Comparison of ENCODE assay signal across 23 cellular contexts in the genomic region with DNA sequence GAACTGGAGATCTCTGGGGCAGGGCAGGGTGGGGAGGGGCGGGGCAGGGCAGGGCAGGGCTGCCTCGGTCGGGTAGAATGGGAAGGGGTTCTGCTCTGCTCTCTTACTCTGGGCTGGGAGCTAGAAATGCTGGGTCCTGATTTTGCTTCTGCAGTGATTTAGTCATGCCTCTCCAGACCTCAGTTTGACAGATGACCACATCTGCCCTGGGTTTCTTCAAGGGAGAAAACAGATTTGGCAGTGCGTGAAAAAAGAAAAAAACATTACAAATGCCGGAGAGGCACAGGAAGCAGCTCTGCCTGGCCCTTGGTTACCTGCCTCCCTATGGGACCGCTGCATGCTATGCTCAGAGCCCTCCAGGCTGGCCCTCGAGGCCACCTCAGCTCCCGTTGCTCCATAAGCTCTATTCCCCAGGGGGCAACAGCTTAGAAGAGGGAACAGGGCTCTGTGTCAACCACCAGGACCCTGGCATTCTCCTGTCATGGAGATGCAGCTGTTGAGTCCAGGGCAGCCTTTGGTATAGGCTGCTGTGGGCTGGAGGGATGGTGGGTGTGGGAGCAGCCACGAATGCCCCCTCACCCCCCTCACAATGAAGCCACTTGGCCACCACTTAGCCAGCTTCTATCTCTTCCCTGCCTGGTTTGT. TPM values are rescaled to one million over a fixed set of nuclear protein-coding genes. Genes with fewer than 3 reads are reported as not detected.
DNase-seq lines count a peak whose midpoint lies in the region; TF ChIP-seq lines count a peak whose summit lies in the region.
"Had no signal": no experiment of that assay in that cellular context is flagged by ENCODE, and none has a peak within 500 bp of the region (broad histone marks: within the 10 kb centered on the region; RNA-seq: fewer than 3 reads in every experiment).

No MANE protein-coding gene starts in this region.

- CTCF ChIA-PET in Caco-2 (lab: Charles Lee): no interaction called here

- no peaks in the 10 kb centered on the region for H3K27me3 Mint-ChIP-seq in Caco-2 (ENCODE audit: insufficient read depth, unreplicated experiment)
- H3K27me3 Mint-ChIP-seq: stimulated activated naive CD8-positive, alpha-beta T cell treated with anti-CD3 and anti-CD28 coated beads, Interleukin-15, amount 100 ng/mL, for 72 hours had no signal

- H3K4me1 ChIP-seq in Caco-2 (no peaks in the 10 kb centered on the region), left ventricle myocardium inferior (no peaks in the 10 kb centered on the region)
- H3K4me1 ChIP-seq: breast epithelium, foreskin keratinocyte had no signal

- H3K27ac Mint-ChIP-seq in Caco-2 (ENCODE audit: unreplicated experiment): no peak overlapping the region
- H3K27ac Mint-ChIP-seq: activated CD8-positive, alpha-beta T cell treated with anti-CD3 and anti-CD28 coated beads, Interleukin-2, amount 10 ng/mL, durations not matched to agents 7 days and 5 days; activated T-helper 17 cell treated with anti-CD3 and anti-CD28 coated beads, Interleukin-2, amount 50 U/mL, for 72 hours; stimulated activated naive CD8-positive, alpha-beta T cell treated with anti-CD3 and anti-CD28 coated beads, Interleukin-15, amount 100 ng/mL, for 72 hours had no signal

- BruUV-seq in Caco-2 (replicated peaks; lab: Mats Ljungman, UMichigan): TSS peak; percentile 12

- POLR2A ChIA-PET in Caco-2 (lab: Charles Lee): no interaction called here

- DNase-seq in Caco-2 (no peak), NCI-H1092 (lab: John Stamatoyannopoulos, UW) (peak; percentile 54), NCI-H524 (lab: John Stamatoyannopoulos, UW) (peak; percentile 95 to 99), posterior vena cava (ENCODE audit: low spot score) (peak; percentile 49), RPMI8226 (no peak), left ventricle myocardium inferior (no peak)
- DNase-seq in stimulated activated CD4-positive, alpha-beta T cell treated with anti-CD3 and anti-CD28 coated beads, Interleukin-12 subunit alpha, Interleukin-12 subunit beta, amount 100 ng/mL, for 4 hours: no peak
- DNase-seq: activated CD4-positive, alpha-beta T cell treated with anti-CD3 and anti-CD28 coated beads for 4 hours; activated CD8-positive, alpha-beta T cell treated with anti-CD3 and anti-CD28 coated beads, Interleukin-2, amount 10 ng/mL, durations not matched to agents 7 days and 5 days; activated naive CD4-positive, alpha-beta T cell treated with anti-CD3 and anti-CD28 coated beads, Interleukin-2, amount 50 U/mL, for 16 hours; amniotic stem cell; dorsolateral prefrontal cortex; esophagus squamous epithelium; foreskin keratinocyte; heart left ventricle; NCI-H1436; spleen; stimulated activated naive CD8-positive, alpha-beta T cell treated with anti-CD3 and anti-CD28 coated beads, Interleukin-15, amount 100 ng/mL, for 72 hours; T1000 had no signal

- H3K9me3 ChIP-seq in Caco-2 (no peaks in the 10 kb centered on the region), left ventricle myocardium inferior (replicated peaks) (no peaks in the 10 kb centered on the region)
- H3K9me3 ChIP-seq: breast epithelium, esophagus squamous epithelium, heart left ventricle, spleen had no signal

- TF ChIP-seq CTCF in Caco-2 (IDR thresholded peaks at IDR 0.05; ENCODE audit: insufficient read depth in 1 of 2, low read depth in 1 of 2, low read length in 1 of 2, severe bottlenecking in 1 of 2, unreplicated experiment in 1 of 2) (no peak), left ventricle myocardium inferior (IDR thresholded peaks at IDR 0.05; ENCODE audit: borderline replicate concordance) (no peak)

- H3K36me3 ChIP-seq in Caco-2 (ENCODE audit: control insufficient read depth, insufficient read depth, low read length): no peaks in the 10 kb centered on the region; the same call in 1 of the 2 replicates
- H3K36me3 ChIP-seq in left ventricle myocardium inferior: peaks cover 11% of the 10 kb centered on the region
- H3K36me3 ChIP-seq: breast epithelium had no signal

- H3K4me3 Mint-ChIP-seq in Caco-2 (ENCODE audit: unreplicated experiment): no peak overlapping the region
- H3K4me3 Mint-ChIP-seq: activated CD8-positive, alpha-beta T cell treated with anti-CD3 and anti-CD28 coated beads, Interleukin-2, amount 10 ng/mL, durations not matched to agents 7 days and 5 days; activated T-helper 17 cell treated with anti-CD3 and anti-CD28 coated beads, Interleukin-2, amount 50 U/mL, for 72 hours; CD14-positive monocyte; stimulated activated naive CD8-positive, alpha-beta T cell treated with anti-CD3 and anti-CD28 coated beads, Interleukin-15, amount 100 ng/mL, for 72 hours had no signal

- H3K4me3 ChIP-seq in Caco-2 (ENCODE audit: low read depth, low read length) (no peak overlapping the region), left ventricle myocardium inferior (no peak overlapping the region)
- H3K4me3 ChIP-seq: breast epithelium, dorsolateral prefrontal cortex, esophagus squamous epithelium, heart left ventricle, spleen had no signal

- no peaks in the 10 kb centered on the region for H3K4me1 Mint-ChIP-seq in Caco-2 (ENCODE audit: low read depth, unreplicated experiment)
- H3K4me1 Mint-ChIP-seq: activated T-helper 17 cell treated with anti-CD3 and anti-CD28 coated beads, Interleukin-2, amount 50 U/mL, for 72 hours; CD14-positive monocyte; stimulated activated naive CD8-positive, alpha-beta T cell treated with anti-CD3 and anti-CD28 coated beads, Interleukin-15, amount 100 ng/mL, for 72 hours had no signal

- intact Hi-C loops in Caco-2 (cut with micrococcal nuclease; ENCODE audit: unreplicated experiment): no loop called here
- intact Hi-C loops in posterior vena cava (cut with DNase I): no loop called here
- intact Hi-C loops in left ventricle myocardium inferior (cut with micrococcal nuclease): no loop called here

- H3K27me3 ChIP-seq in Caco-2 (replicated peaks; ENCODE audit: control insufficient read depth, insufficient read depth, low read length): no peaks in the 10 kb centered on the region
- H3K27me3 ChIP-seq in left ventricle myocardium inferior (ENCODE audit: low read depth): no peaks in the 10 kb centered on the region
- H3K27me3 ChIP-seq: breast epithelium, dorsolateral prefrontal cortex, esophagus squamous epithelium, foreskin keratinocyte, heart left ventricle had no signal

- H3K27ac ChIP-seq in left ventricle myocardium inferior (replicated peaks): no peak overlapping the region
- H3K27ac ChIP-seq: breast epithelium, dorsolateral prefrontal cortex, esophagus squamous epithelium, foreskin keratinocyte, heart left ventricle, spleen, VCaP had no signal

- H3K36me3 Mint-ChIP-seq in Caco-2 (ENCODE audit: insufficient read depth, unreplicated experiment): no peaks in the 10 kb centered on the region
- H3K36me3 Mint-ChIP-seq: CD14-positive monocyte had no signal

- no peaks in the 10 kb centered on the region for H3K9me3 Mint-ChIP-seq in Caco-2 (ENCODE audit: unreplicated experiment)
- H3K9me3 Mint-ChIP-seq: activated T-helper 17 cell treated with anti-CD3 and anti-CD28 coated beads, Interleukin-2, amount 50 U/mL, for 72 hours; CD14-positive monocyte; stimulated activated naive CD8-positive, alpha-beta T cell treated with anti-CD3 and anti-CD28 coated beads, Interleukin-15, amount 100 ng/mL, for 72 hours had no signal

RNA-seq across cellular contexts. Expression of a gene that starts 53.2 kb away (rescaled TPM):
- 32.4 and 33.2 TPM in 2 replicates for total RNA-seq in Caco-2 (2022)
- total RNA-seq in posterior vena cava: 10 to 100 TPM; 18.7 to 24.0 TPM
- total RNA-seq in left ventricle myocardium inferior: 7.6 TPM

Comparison
In these comparisons a context has a peak if more than half of its experiments do, and no peak if none do; other contexts are left out.
1. DNase-seq: peak in NCI-H1092 (single experiment), NCI-H524 (2 of 2) and posterior vena cava (single experiment); none in Caco-2 (0 of 2), RPMI8226 (single experiment), stimulated activated CD4-positive, alpha-beta T cell treated with anti-CD3 and anti-CD28 coated beads, Interleukin-12 subunit alpha, Interleukin-12 subunit beta, amount 100 ng/mL, for 4 hours (single experiment) and left ventricle myocardium inferior (single experiment).